ENCODE assay signal across 8 cellular contexts in the genomic region with DNA sequence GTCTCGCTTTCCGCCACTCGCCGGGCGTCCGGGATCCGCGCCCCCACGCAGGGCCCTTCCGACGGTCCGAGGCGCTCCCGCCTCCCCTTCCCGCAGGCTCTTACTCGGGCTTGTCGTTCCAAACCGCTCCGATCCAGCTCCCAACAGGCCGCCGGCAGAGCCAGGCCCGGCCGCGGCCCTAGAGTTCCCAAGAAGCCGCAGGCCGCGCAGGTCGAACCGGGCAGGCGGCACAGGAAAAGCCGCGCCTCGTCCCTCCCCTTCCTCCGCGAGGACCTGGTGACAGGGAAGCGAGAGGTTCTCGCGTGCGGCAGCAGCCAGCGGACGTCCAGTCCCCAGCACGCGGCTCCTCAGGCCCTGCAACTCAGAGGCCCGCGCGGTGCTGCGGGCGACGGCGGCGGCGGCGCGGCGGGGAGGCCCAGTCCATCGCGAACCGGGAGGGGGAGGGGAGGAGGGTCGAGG. TPM values are rescaled to one million over a fixed set of nuclear protein-coding genes. Genes with fewer than 3 reads are reported as not detected.
DNase-seq lines count a peak whose midpoint lies in the region; ATAC-seq lines count a peak whose summit lies in the region.

No MANE protein-coding gene starts in this region.

- H3K4me1 ChIP-seq in ACC112 (ENCODE audit: control insufficient read depth, insufficient read depth, low read length, unreplicated experiment) (peaks cover 17% of the 10 kb centered on the region), right cardiac atrium (ENCODE audit: control insufficient read depth, insufficient read depth, low read length) (no peaks in the 10 kb centered on the region), skeletal muscle satellite cell (ENCODE audit: control insufficient read depth, insufficient read depth, low read length) (peaks cover 13% of the 10 kb centered on the region)

- H3K79me2 ChIP-seq in ACC112 (ENCODE audit: control insufficient read depth, insufficient read depth, low read length, unreplicated experiment) = peaks cover 46% of the 10 kb centered on the region

- H3K27me3 ChIP-seq in ACC112 (ENCODE audit: insufficient read depth, low read length) (no peaks in the 10 kb centered on the region), right cardiac atrium (ENCODE audit: control insufficient read depth, insufficient read depth) (no peaks in the 10 kb centered on the region), skeletal muscle satellite cell (ENCODE audit: control insufficient read depth, insufficient read depth, low read length) (no peaks in the 10 kb centered on the region)

- H3K9ac ChIP-seq in skeletal muscle satellite cell (ENCODE audit: low read depth, low read length) = peak overlapping the region; percentile 99

- H3K9me3 ChIP-seq in right cardiac atrium (ENCODE audit: control insufficient read depth, low read length) (no peaks in the 10 kb centered on the region), skeletal muscle satellite cell (replicated peaks; ENCODE audit: low read length) (no peaks in the 10 kb centered on the region)

- peaks cover 29% of the 10 kb centered on the region for H3K4me1 Mint-ChIP-seq in activated T-helper 2 cell treated with anti-CD3 and anti-CD28 coated beads, Interferon-gamma antibody, Interleukin-2, Interleukin-4, amounts not matched to agents 10 μg/mL and 5 μg/mL and 100 μg/mL, durations not matched to agents 14 hours and 24 hours and 36 hours (ENCODE audit: low read depth)

- peak overlapping the region; percentile 74 for H2AFZ ChIP-seq in ACC112 (ENCODE audit: low read length, unreplicated experiment)

- DNase-seq in activated T-helper 2 cell treated with anti-CD3 and anti-CD28 coated beads, Interferon-gamma antibody, Interleukin-2, Interleukin-4, amounts not matched to agents 10 μg/mL and 5 μg/mL and 100 μg/mL, durations not matched to agents 14 hours and 24 hours and 36 hours (ENCODE audit: low spot score) = no peak
- no peak for DNase-seq in right cardiac atrium
- DNase-seq in central memory CD4-positive, alpha-beta T cell = no peak
- DNase-seq in NAMALWA (ENCODE audit: low spot score) = no peak

- no peaks in the 10 kb centered on the region for H3K9me3 Mint-ChIP-seq in activated T-helper 2 cell treated with anti-CD3 and anti-CD28 coated beads, Interferon-gamma antibody, Interleukin-2, Interleukin-4, amounts not matched to agents 10 μg/mL and 5 μg/mL and 100 μg/mL, durations not matched to agents 14 hours and 24 hours and 36 hours

- H3K27ac ChIP-seq in ACC112 (ENCODE audit: low read depth, low read length) (peak overlapping the region; percentile 98), right cardiac atrium (ENCODE audit: low read length) (peak overlapping the region; percentile 92)

- ATAC-seq in GM19023 (IDR thresholded peaks at IDR 0.05; ENCODE audit: unreplicated experiment) (peak; percentile 43), HG03457 (IDR thresholded peaks at IDR 0.05; ENCODE audit: unreplicated experiment) (peak; percentile 9), right cardiac atrium (peak; percentile 74 to 80)

- peak overlapping the region; percentile 98 for H3K4me3 ChIP-seq in ACC112 (ENCODE audit: low read depth, low read length)
- peak overlapping the region; percentile 91 for H3K4me3 ChIP-seq in right cardiac atrium (ENCODE audit: low read length)
- H3K4me3 ChIP-seq in skeletal muscle satellite cell (ENCODE audit: low read length) = peak overlapping the region; percentile 91

- peaks cover 32% of the 10 kb centered on the region for H3K36me3 Mint-ChIP-seq in activated T-helper 2 cell treated with anti-CD3 and anti-CD28 coated beads, Interferon-gamma antibody, Interleukin-2, Interleukin-4, amounts not matched to agents 10 μg/mL and 5 μg/mL and 100 μg/mL, durations not matched to agents 14 hours and 24 hours and 36 hours (ENCODE audit: low read depth)

- peak overlapping the region; percentile 84 for H3K4me3 Mint-ChIP-seq in activated T-helper 2 cell treated with anti-CD3 and anti-CD28 coated beads, Interferon-gamma antibody, Interleukin-2, Interleukin-4, amounts not matched to agents 10 μg/mL and 5 μg/mL and 100 μg/mL, durations not matched to agents 14 hours and 24 hours and 36 hours (ENCODE audit: low read depth)

- peak overlapping the region; percentile 95 for H3K4me2 ChIP-seq in skeletal muscle satellite cell (ENCODE audit: low read length)

- intact Hi-C loops in activated T-helper 2 cell treated with anti-CD3 and anti-CD28 coated beads, Interferon-gamma antibody, Interleukin-2, Interleukin-4, amounts not matched to agents 10 μg/mL and 5 μg/mL and 100 μg/mL, durations not matched to agents 14 hours and 24 hours and 36 hours (cut with micrococcal nuclease) = loop anchor here (1.0 to 10.0 kb wide), 7 partner anchors 81 to 995 kb away; a partner anchor contains a TSS
- intact Hi-C loops in right cardiac atrium (cut with DNase I) = loop anchor here in 1 of 4 donors (10.0 kb wide), 1 partner anchor 117 kb away; no protein-coding TSS in a partner anchor

- peak overlapping the region; percentile 94 for H3K27ac Mint-ChIP-seq in activated T-helper 2 cell treated with anti-CD3 and anti-CD28 coated beads, Interferon-gamma antibody, Interleukin-2, Interleukin-4, amounts not matched to agents 10 μg/mL and 5 μg/mL and 100 μg/mL, durations not matched to agents 14 hours and 24 hours and 36 hours

- H3K27me3 Mint-ChIP-seq in activated T-helper 2 cell treated with anti-CD3 and anti-CD28 coated beads, Interferon-gamma antibody, Interleukin-2, Interleukin-4, amounts not matched to agents 10 μg/mL and 5 μg/mL and 100 μg/mL, durations not matched to agents 14 hours and 24 hours and 36 hours (ENCODE audit: low read depth) = peaks cover 2% of the 10 kb centered on the region

- H3K36me3 ChIP-seq in ACC112 (ENCODE audit: insufficient read depth, low read length) (peaks cover 5% of the 10 kb centered on the region; the same call in 1 of the 2 replicates), skeletal muscle satellite cell (ENCODE audit: insufficient read depth, low read length) (peaks cover 9% of the 10 kb centered on the region)

- WGBS in right cardiac atrium = under 1% methylated on average over 59 of the region's 59 CpGs

RNA-seq across cellular contexts. Expression of a gene that starts 0.3 kb away (rescaled TPM):
- 109 and 114 TPM in 2 replicates for total RNA-seq in activated T-helper 2 cell treated with anti-CD3 and anti-CD28 coated beads, Interferon-gamma antibody, Interleukin-2, Interleukin-4, amounts not matched to agents 10 μg/mL and 5 μg/mL and 100 μg/mL, durations not matched to agents 14 hours and 24 hours and 36 hours
- total RNA-seq in right cardiac atrium = 100 to 1,000 TPM; 122 to 159 (median 141) TPM
- polyA plus RNA-seq in right cardiac atrium = 67.3 TPM
- total RNA-seq in skeletal muscle satellite cell (2012; rRNA removed) = 122 and 153 TPM in 2 replicates

Comparison
In these comparisons a context has a peak if more than half of its experiments do, and no peak if none do; other contexts are left out.
1. ATAC-seq: peak in every context shown above with its lines; median percentile 77 in right cardiac atrium; 43 in GM19023; 9 in HG03457.